Comparison of ENCODE assay signal across 10 cellular contexts in genomic region chr22:40651057-40651456, GRCh38. TPM values are rescaled to one million over a fixed set of nuclear protein-coding genes. Genes with fewer than 3 reads are reported as not detected.
DNase-seq lines count a peak whose midpoint lies in the region; ATAC-seq, FAIRE-seq and TF ChIP-seq lines count a peak whose summit lies in the region.
"Had no signal": no experiment of that assay in that cellular context is flagged by ENCODE, and none has a peak within 500 bp of the region (broad histone marks: within the 10 kb centered on the region; RNA-seq: fewer than 3 reads in every experiment).

No MANE protein-coding gene starts in this region.

- no peak overlapping the region for H2AFZ ChIP-seq in HCT116 (ENCODE audit: low read depth, low read length, poor library complexity, severe bottlenecking)

- no peaks in the 10 kb centered on the region for H4K20me1 ChIP-seq in HCT116 (ENCODE audit: insufficient read depth)

- H3K4me3 Mint-ChIP-seq in stimulated activated memory B cell treated with anti-CD40 and anti-IgM and Interleukin-4, amounts not matched to agents 10 μg/mL and 1 μg/mL and 100 μg/mL, for 72 hours, result no peak overlapping the region

- H3K4me1 Mint-ChIP-seq in stimulated activated memory B cell treated with anti-CD40 and anti-IgM and Interleukin-4, amounts not matched to agents 10 μg/mL and 1 μg/mL and 100 μg/mL, for 72 hours, result peaks cover 22% of the 10 kb centered on the region

- TSS peak; percentile 95 for BruUV-seq in HCT116 (replicated peaks; lab: Mats Ljungman, UMichigan)

- H3K27me3 ChIP-seq in HCT116 (ENCODE audit: insufficient read depth, low read length) (no peaks in the 10 kb centered on the region), SJSA1 (replicated peaks) (no peaks in the 10 kb centered on the region)

- H3K36me3 Mint-ChIP-seq in stimulated activated memory B cell treated with anti-CD40 and anti-IgM and Interleukin-4, amounts not matched to agents 10 μg/mL and 1 μg/mL and 100 μg/mL, for 72 hours, result no peaks in the 10 kb centered on the region
- H3K36me3 Mint-ChIP-seq: activated naive CD8-positive, alpha-beta T cell had no signal

- H3K9me3 Mint-ChIP-seq in stimulated activated memory B cell treated with anti-CD40 and anti-IgM and Interleukin-4, amounts not matched to agents 10 μg/mL and 1 μg/mL and 100 μg/mL, for 72 hours, result no peaks in the 10 kb centered on the region

- peak overlapping the region; percentile 90 for H3K4me2 ChIP-seq in HCT116 (ENCODE audit: low read length)

- POLR2A ChIA-PET in HCT116 (lab: Charles Lee), result interaction anchor here (1.0 to 2.7 kb wide), 7 partner anchors 14 to 607 kb away, joined by 3 to 14 read pairs (median 3); partner anchors contain the start of gene MRTFA

- H3K27ac ChIP-seq in HCT116 (ENCODE audit: low read depth, low read length) (peak overlapping the region; percentile 98; the same call in 1 of the 2 replicates), SJSA1 (peak overlapping the region; percentile 95), kidney (ENCODE audit: low read depth in 2 of 2, low read length in 2 of 2) (peak overlapping the region; percentile 98)

- peaks cover 11 to 44% of the 10 kb centered on the region in 2 experiments for H3K4me1 ChIP-seq in HCT116 (ENCODE audit: control insufficient read depth in 1 of 2, insufficient read depth in 2 of 2, low read length in 2 of 2)
- peaks cover 17% of the 10 kb centered on the region for H3K4me1 ChIP-seq in SJSA1 (replicated peaks)
- H3K4me1 ChIP-seq in kidney (ENCODE audit: control insufficient read depth in 1 of 2, insufficient read depth in 1 of 2, low read depth in 1 of 2, low read length in 2 of 2), result peaks cover 17 to 18% of the 10 kb centered on the region in 2 donors

- H3K27ac Mint-ChIP-seq in stimulated activated memory B cell treated with anti-CD40 and anti-IgM and Interleukin-4, amounts not matched to agents 10 μg/mL and 1 μg/mL and 100 μg/mL, for 72 hours, result peak overlapping the region; percentile 92

- TF ChIP-seq RAD21 in HCT116 (IDR thresholded peaks at IDR 0.05; ENCODE audit: low read depth), result no peak

- no peaks in the 10 kb centered on the region for H3K27me3 Mint-ChIP-seq in stimulated activated memory B cell treated with anti-CD40 and anti-IgM and Interleukin-4, amounts not matched to agents 10 μg/mL and 1 μg/mL and 100 μg/mL, for 72 hours
- H3K27me3 Mint-ChIP-seq: activated naive CD8-positive, alpha-beta T cell had no signal

- DNase-seq in HCT116 (ENCODE audit: low read depth, low spot score) (no peak), SJSA1 (ENCODE audit: low read depth in 1 of 2, low spot score in 2 of 2) (no peak), kidney (no peak), NCI-H446 treated with DMSO at 0.1 percent for 48 hours (lab: John Stamatoyannopoulos, UW) (no peak), NCI-H510A (lab: John Stamatoyannopoulos, UW) (no peak), glomerular visceral epithelial cell (ENCODE audit: extremely low spot score) (no peak)

- FAIRE-seq in kidney (lab: Jason Lieb, UNC), result no peak

- H3K9me3 ChIP-seq in HCT116 (ENCODE audit: control insufficient read depth in 1 of 2, insufficient read depth in 1 of 2, low read depth in 1 of 2, low read length in 2 of 2), result no peaks in the 10 kb centered on the region
- no peaks in the 10 kb centered on the region for H3K9me3 ChIP-seq in SJSA1 (replicated peaks)
- H3K9me3 ChIP-seq in kidney (ENCODE audit: control insufficient read depth in 1 of 2, low read length in 2 of 2), result no peaks in the 10 kb centered on the region

- H3K9me2 ChIP-seq in HCT116 (ENCODE audit: insufficient read depth), result no peaks in the 10 kb centered on the region

- CTCF ChIA-PET in HCT116 (lab: Charles Lee), result interaction anchor here (0.6 to 2.0 kb wide), 5 partner anchors 9 to 248 kb away, joined by 4 to 7 read pairs (median 4); no protein-coding TSS in a partner anchor

- RAD21 ChIA-PET in HCT116 (lab: Charles Lee; ENCODE audit: low non-redundant PET in 1 of 2, low total read pairs in 2 of 2, uncharacterized antibody in 2 of 2, unreplicated experiment in 2 of 2), result interaction anchor here in 1 of 2 experiments (1.4 kb wide), 1 partner anchor 248 kb away, joined by 4 read pairs; no protein-coding TSS in a partner anchor

- TF ChIP-seq CTCF in HCT116 (IDR thresholded peaks at IDR 0.05 in 2 of 3, conservative IDR thresholded peaks at IDR 0.05 in 1 of 3; ENCODE audit: borderline replicate concordance in 1 of 3, insufficient read depth in 1 of 3, low read depth in 2 of 3, low read length in 2 of 3) (no peak), kidney (IDR thresholded peaks at IDR 0.05; ENCODE audit: borderline replicate concordance, extremely low read depth, insufficient read depth) (no peak)

- TF ChIP-seq POLR2A in HCT116 (IDR thresholded peaks at IDR 0.05; ENCODE audit: borderline replicate concordance, extremely low read depth, insufficient read depth, insufficient read length), result no peak

- H3K4me3 ChIP-seq in HCT116 (replicated peaks in 1 of 2; ENCODE audit: low read depth in 1 of 2, low read length in 2 of 2) (peak overlapping the region; percentile 66 to 67), SJSA1 (peak overlapping the region; percentile 53), kidney (ENCODE audit: low read length in 2 of 2) (peak overlapping the region; percentile 58 to 66)

- intact Hi-C loops in HCT116 (cut with micrococcal nuclease), result loop anchor here (10.0 kb wide), 1 partner anchor 244 kb away; no protein-coding TSS in a partner anchor
- intact Hi-C loops in kidney (cut with DNase I), result no loop called here

- peaks cover 3% of the 10 kb centered on the region; the same call in 1 of the 2 replicates for H3K79me2 ChIP-seq in HCT116 (ENCODE audit: insufficient read depth, low read length)

- H3K36me3 ChIP-seq in HCT116 (ENCODE audit: control insufficient read depth in 1 of 2, insufficient read depth in 2 of 2, low read length in 2 of 2), result no peaks in the 10 kb centered on the region
- no peaks in the 10 kb centered on the region for H3K36me3 ChIP-seq in SJSA1
- no peaks in the 10 kb centered on the region for H3K36me3 ChIP-seq in kidney (ENCODE audit: control insufficient read depth in 1 of 2, insufficient read depth in 2 of 2, low read length in 2 of 2)

- H3K9ac ChIP-seq in HCT116 (ENCODE audit: low read length), result peak overlapping the region; percentile 87
- H3K9ac ChIP-seq in kidney (ENCODE audit: low read length in 2 of 2), result peak overlapping the region; percentile 8 to 80

- ATAC-seq in HCT116 (no peak), GM21381 (IDR thresholded peaks at IDR 0.05; ENCODE audit: unreplicated experiment) (no peak)
- ATAC-seq in stimulated activated memory B cell treated with anti-CD40 and anti-IgM and Interleukin-4, amounts not matched to agents 10 μg/mL and 1 μg/mL and 100 μg/mL, for 72 hours, result no peak

TF ChIP-seq in HCT116, 20 proteins besides CTCF, POLR2A, EP300 and RAD21:
- TF ChIP-seq EGR1 (IDR thresholded peaks at IDR 0.05; ENCODE audit: low read depth), result no peak
- TF ChIP-seq EZH2phosphoT487 (IDR thresholded peaks at IDR 0.05; ENCODE audit: borderline replicate concordance), result no peak
- no peak for TF ChIP-seq REST (IDR thresholded peaks at IDR 0.05; ENCODE audit: low read depth)
- no peak for TF ChIP-seq TCF7L2 (IDR thresholded peaks at IDR 0.05; ENCODE audit: borderline replicate concordance, extremely low read depth, insufficient read depth, insufficient read length)

RNA-seq across cellular contexts. Expression of gene MRTFA, which starts 14.5 kb away (rescaled TPM):
- total RNA-seq in HCT116 (2021; ENCODE audit: unreplicated experiment), result 28.0 TPM
- polyA plus RNA-seq in HCT116 (2012), result 18.2 and 21.1 TPM in 2 replicates
- total RNA-seq in SJSA1 (2014; rRNA removed; shearing (Covaris generic)), result 21.4 and 27.8 TPM in 2 replicates
- total RNA-seq in kidney, result 59.9 TPM
- 12.5 TPM for polyA plus RNA-seq in kidney (ENCODE audit: insufficient read depth, low read depth, low replicate concordance)

RNA-seq across cellular contexts. Expression of gene MCHR1, which starts 28.2 kb away (rescaled TPM):
- not detected for total RNA-seq in HCT116 (2021; ENCODE audit: unreplicated experiment)
- not detected in 2 replicates for polyA plus RNA-seq in HCT116 (2012)
- not detected in 2 replicates for total RNA-seq in SJSA1 (2014; rRNA removed; shearing (Covaris generic))
- not detected for total RNA-seq in kidney
- not detected for polyA plus RNA-seq in kidney (ENCODE audit: insufficient read depth, low read depth, low replicate concordance)
- total RNA-seq: LHCN-M2 had no signal
